In the genomic region with DNA sequence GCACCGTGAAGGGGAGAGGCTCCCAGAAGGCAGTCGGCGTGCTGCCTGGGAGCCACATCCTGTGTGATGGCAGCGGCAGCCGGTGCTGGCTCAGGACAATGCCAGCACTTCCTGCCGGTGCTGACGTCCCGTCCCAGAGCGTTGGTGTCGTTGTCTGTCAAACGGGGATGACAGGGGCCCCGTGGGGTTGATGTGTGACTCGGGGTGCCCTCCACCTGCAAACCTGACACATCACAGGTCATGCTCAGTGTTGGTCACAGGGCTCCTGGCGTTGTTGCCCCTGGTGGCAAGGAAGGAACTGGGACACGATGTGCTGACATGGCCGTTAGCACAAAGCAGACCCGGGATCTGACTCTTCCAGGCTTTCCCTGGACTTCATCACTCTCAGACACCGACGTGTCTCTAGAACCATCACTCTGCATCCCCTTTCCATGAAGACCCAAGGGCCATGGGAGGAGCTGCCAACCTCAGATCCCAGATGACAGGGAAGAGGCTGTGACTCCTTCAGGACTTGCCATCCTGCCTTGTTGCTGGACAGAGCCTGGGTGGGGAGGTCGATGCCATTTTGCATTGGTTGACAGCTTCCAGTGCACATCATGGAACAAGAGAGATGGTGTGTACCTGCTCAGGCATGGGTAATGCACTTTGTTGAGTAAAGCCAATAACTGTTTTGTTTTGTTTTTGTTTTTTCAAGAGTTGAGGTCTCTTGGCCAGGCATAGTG, we compare ENCODE assay signal across 8 cellular contexts. TPM values are rescaled to one million over a fixed set of nuclear protein-coding genes. Genes with fewer than 3 reads are reported as not detected.
DNase-seq lines count a peak whose midpoint lies in the region; TF ChIP-seq lines count a peak whose summit lies in the region.

No MANE protein-coding gene starts in this region.

- H3K27ac Mint-ChIP-seq in progenitor cell of endocrine pancreas: no peak overlapping the region

- TF ChIP-seq CTCF in GM13977 (IDR thresholded peaks at IDR 0.05; ENCODE audit: extremely low read depth, insufficient read depth, missing control alignments) (no peak), progenitor cell of endocrine pancreas (IDR thresholded peaks at IDR 0.05; ENCODE audit: unreplicated experiment) (no peak)

- in situ Hi-C loops in GM13977 (cut with MboI; ENCODE audit: low pct_unique_long_range_greater_than_20kb, low sequenced_read_pairs, unreplicated experiment): no loop called here

- no peak overlapping the region for H3K4me3 Mint-ChIP-seq in progenitor cell of endocrine pancreas (ENCODE audit: low read depth)

- DNase-seq in GM13977 (ENCODE audit: low spot score) (peak; percentile 53), dermis blood vessel endothelial cell (peak; percentile 27), progenitor cell of endocrine pancreas (ENCODE audit: low spot score, unreplicated experiment) (no peak), cortex of kidney (lab: John Stamatoyannopoulos, UW) (no peak), NCI-H1105 treated with DMSO at 0.1 percent for 48 hours (lab: John Stamatoyannopoulos, UW) (no peak), KG1 (lab: John Stamatoyannopoulos, UW) (no peak)
- DNase-seq in activated CD4-positive, alpha-beta T cell treated with anti-CD3 and anti-CD28 coated beads for 48 hours: peak; percentile 76
- DNase-seq in stimulated activated CD4-positive, alpha-beta T cell treated with anti-CD3 and anti-CD28 coated beads, TNF-alpha, amount 100 ng/mL, for 1 hour (ENCODE audit: low read depth in 3 of 3, low spot score in 1 of 3): peak; percentile 5 to 21 (median 17)

- H3K27me3 Mint-ChIP-seq in progenitor cell of endocrine pancreas: peaks cover 6% of the 10 kb centered on the region

- H3K36me3 Mint-ChIP-seq in progenitor cell of endocrine pancreas (ENCODE audit: insufficient read depth): no peaks in the 10 kb centered on the region

- H3K9me3 Mint-ChIP-seq in progenitor cell of endocrine pancreas (ENCODE audit: low read depth): no peaks in the 10 kb centered on the region

- no peaks in the 10 kb centered on the region for H3K4me1 Mint-ChIP-seq in progenitor cell of endocrine pancreas (ENCODE audit: low read depth)

RNA-seq across cellular contexts. Expression of a gene that starts 21.5 kb away (rescaled TPM):
- total RNA-seq in dermis blood vessel endothelial cell: 4.7 and 6.0 TPM in 2 replicates
- 3.6 TPM in 2 replicates for total RNA-seq in progenitor cell of endocrine pancreas

RNA-seq across cellular contexts. Expression of a gene that starts 34.7 kb away (rescaled TPM):
- total RNA-seq in dermis blood vessel endothelial cell: 9.9 and 12.4 TPM in 2 replicates
- total RNA-seq in progenitor cell of endocrine pancreas: 1.9 and 2.0 TPM in 2 replicates

Comparison
In these comparisons a context has a peak if more than half of its experiments do, and no peak if none do; other contexts are left out.
1. DNase-seq: peak in GM13977 (single experiment), activated CD4-positive, alpha-beta T cell treated with anti-CD3 and anti-CD28 coated beads for 48 hours (single experiment), dermis blood vessel endothelial cell (single experiment) and stimulated activated CD4-positive, alpha-beta T cell treated with anti-CD3 and anti-CD28 coated beads, TNF-alpha, amount 100 ng/mL, for 1 hour (3 of 3); none in progenitor cell of endocrine pancreas (single experiment), cortex of kidney (single experiment), NCI-H1105 treated with DMSO at 0.1 percent for 48 hours (single experiment) and KG1 (single experiment).